ENCODE assay signal across 18 cellular contexts in genomic region chr13:101080616-101081015, GRCh38.
A peak's percentile ranks its signal among the peaks of the same experiment; 100 is the strongest.
DNase-seq lines count a peak whose midpoint lies in the region; FAIRE-seq lines count a peak whose summit lies in the region.
"Had no signal": no experiment of that assay in that cellular context is flagged by ENCODE, and none has a peak within 500 bp of the region (broad histone marks: within the 10 kb centered on the region; RNA-seq: fewer than 3 reads in every experiment).

No MANE protein-coding gene starts in this region.

- H4K8ac ChIP-seq in neuronal stem cell (ENCODE audit: low read depth, low read length): no peak overlapping the region

- no peak overlapping the region for H3K4ac ChIP-seq in neuronal stem cell (ENCODE audit: low read length)

- H3K23ac ChIP-seq in neuronal stem cell (ENCODE audit: low read depth, low read length, poor library complexity): no peak overlapping the region

- H2BK5ac ChIP-seq in neuronal stem cell (ENCODE audit: low read length): no peak overlapping the region

- FAIRE-seq in RCC 7860 (lab: Jason Lieb, UNC) (peak; percentile 96), colon (lab: Jason Lieb, UNC) (peak; percentile 99), small intestine (lab: Jason Lieb, UNC) (peak; percentile 99)
- FAIRE-seq: GM12891, GM19239 had no signal

- H3K18ac ChIP-seq in neuronal stem cell (ENCODE audit: low read length): no peak overlapping the region

- H3K4me2 ChIP-seq in neuronal stem cell (ENCODE audit: insufficient read depth, low read length, poor library complexity, severe bottlenecking): no peak overlapping the region
- H3K4me2 ChIP-seq: BLaER1 treated with 17β-estradiol and CSF1 and Interleukin-3, amounts not matched to agents 10 nM and 100 nM had no signal

- no peak for DNase-seq in RCC 7860 (ENCODE audit: low spot score)
- no peak for DNase-seq in small intestine
- DNase-seq in posterior cingulate gyrus: no peak
- DNase-seq in neuronal stem cell (ENCODE audit: low spot score): no peak
- no peak for DNase-seq in ACHN
- DNase-seq: 8988T; AML-193; Caco-2; Calu3; CD4-positive, alpha-beta T cell; CD8-positive, alpha-beta T cell; DMS79 treated with DMSO at 0.1 percent for 48 hours; GF-D8 had no signal

- H3K79me1 ChIP-seq in neuronal stem cell (ENCODE audit: low read depth, low read length): no peaks in the 10 kb centered on the region

- H3K9ac ChIP-seq in neuronal stem cell (ENCODE audit: low read depth, low read length, poor library complexity): no peak overlapping the region
- H3K9ac ChIP-seq: BLaER1 treated with 17β-estradiol and CSF1 and Interleukin-3, amounts not matched to agents 10 nM and 100 nM had no signal

- in situ Hi-C loops in ACHN (cut with HindIII; ENCODE audit: low pct_ligation_motif_present, low pct_unique_long_range_greater_than_20kb, low sequenced_read_pairs): no loop called here

- no peak overlapping the region for H2AFZ ChIP-seq in neuronal stem cell (ENCODE audit: low read length)

- no peak overlapping the region for H2BK120ac ChIP-seq in neuronal stem cell (ENCODE audit: low read depth, low read length)

- no peaks in the 10 kb centered on the region for H3K9me3 ChIP-seq in small intestine (ENCODE audit: control insufficient read depth, low read depth)
- H3K9me3 ChIP-seq in neuronal stem cell (replicated peaks in 1 of 2; ENCODE audit: control insufficient read depth in 2 of 2, insufficient read depth in 1 of 2, low read depth in 1 of 2, low read length in 2 of 2): peaks cover 2 to 6% of the 10 kb centered on the region in 2 donors

- H3K36me3 ChIP-seq in small intestine (ENCODE audit: control insufficient read depth in 2 of 2, insufficient read depth in 2 of 2, low read length in 2 of 2) (no peaks in the 10 kb centered on the region), neuronal stem cell (replicated peaks in 1 of 2; ENCODE audit: control insufficient read depth in 2 of 2, insufficient read depth in 2 of 2, low read length in 2 of 2) (no peaks in the 10 kb centered on the region)
- H3K36me3 ChIP-seq: BLaER1 treated with 17β-estradiol and CSF1 and Interleukin-3, amounts not matched to agents 10 nM and 100 nM had no signal

- intact Hi-C loops in posterior cingulate gyrus (cut with DNase I): no loop called here

- H2BK12ac ChIP-seq in neuronal stem cell (ENCODE audit: low read length): no peak overlapping the region

- no peak overlapping the region for H4K91ac ChIP-seq in neuronal stem cell (ENCODE audit: low read depth, low read length, poor library complexity)

- no peak overlapping the region for H3K27ac ChIP-seq in small intestine (ENCODE audit: low read depth in 1 of 2, low read length in 1 of 2)
- H3K27ac ChIP-seq in neuronal stem cell (replicated peaks; ENCODE audit: low read length): no peak overlapping the region
- H3K27ac ChIP-seq: BLaER1 treated with 17β-estradiol and CSF1 and Interleukin-3, amounts not matched to agents 10 nM and 100 nM; C4-2B had no signal

- no peak overlapping the region for H3K14ac ChIP-seq in neuronal stem cell (ENCODE audit: low read length)

- no peak overlapping the region for H2BK15ac ChIP-seq in neuronal stem cell (ENCODE audit: low read length)

- no peaks in the 10 kb centered on the region for H3K27me3 ChIP-seq in small intestine (ENCODE audit: control insufficient read depth in 2 of 2, insufficient read depth in 2 of 2, low read length in 2 of 2)
- no peaks in the 10 kb centered on the region for H3K27me3 ChIP-seq in neuronal stem cell (ENCODE audit: control insufficient read depth in 3 of 3, insufficient read depth in 3 of 3, low read depth in 1 of 3, low read length in 3 of 3)
- H3K27me3 ChIP-seq: BLaER1 treated with 17β-estradiol and CSF1 and Interleukin-3, amounts not matched to agents 10 nM and 100 nM had no signal

- H3K4me3 ChIP-seq in small intestine (ENCODE audit: low read depth in 1 of 2, low read length in 2 of 2): no peak overlapping the region
- no peak overlapping the region for H3K4me3 ChIP-seq in neuronal stem cell (ENCODE audit: low read length in 2 of 2)
- H3K4me3 ChIP-seq: BLaER1 treated with 17β-estradiol and CSF1 and Interleukin-3, amounts not matched to agents 10 nM and 100 nM had no signal

- H3K4me1 ChIP-seq in small intestine (ENCODE audit: control insufficient read depth in 2 of 2, insufficient read depth in 1 of 2, low read depth in 1 of 2, low read length in 1 of 2) (no peaks in the 10 kb centered on the region), neuronal stem cell (ENCODE audit: control insufficient read depth in 2 of 2, insufficient read depth in 1 of 2, low read depth in 1 of 2, low read length in 2 of 2) (no peaks in the 10 kb centered on the region)
- H3K4me1 ChIP-seq: BLaER1 treated with 17β-estradiol and CSF1 and Interleukin-3, amounts not matched to agents 10 nM and 100 nM; Caco-2 had no signal

- H2AK5ac ChIP-seq in neuronal stem cell (ENCODE audit: low read depth, low read length): no peak overlapping the region
